34 cellular contexts compared by ENCODE assay signal in genomic region chr12:2457215-2458112, GRCh38.
A peak's percentile ranks its signal among the peaks of the same experiment; 100 is the strongest.
DNase-seq lines count a peak whose midpoint lies in the region; ATAC-seq, FAIRE-seq and TF ChIP-seq lines count a peak whose summit lies in the region.
"Had no signal": no experiment of that assay in that cellular context is flagged by ENCODE, and none has a peak within 500 bp of the region (broad histone marks: within the 10 kb centered on the region; RNA-seq: fewer than 3 reads in every experiment).

No MANE protein-coding gene starts in this region.

- no peak overlapping the region for H3K4me3 ChIP-seq in esophagus squamous epithelium
- H3K4me3 ChIP-seq: gastroesophageal sphincter, HAP-1, left lung, tibial nerve had no signal

- WGBS in esophagus squamous epithelium, 2 donors, result 81 to 82% methylated on average over 14 to 21 of the region's 24 CpGs

- no peaks in the 10 kb centered on the region for H3K27me3 ChIP-seq in esophagus squamous epithelium
- H3K27me3 ChIP-seq: gastroesophageal sphincter, left lung, neutrophil, tibial nerve had no signal

- intact Hi-C loops in esophagus squamous epithelium (cut with DNase I), result no loop called here

- DNase-seq in D721Med (ENCODE audit: insufficient read length, low spot score) (peak; percentile 68), NCI-H82 treated with DMSO at 0.1 percent for 48 hours (lab: John Stamatoyannopoulos, UW; ENCODE audit: unreplicated experiment) (peak; percentile 93), esophagus squamous epithelium (lab: John Stamatoyannopoulos, UW) (no peak), nephron progenitor cell (no peak), MV-4-11 (lab: John Stamatoyannopoulos, UW) (no peak)
- DNase-seq: activated CD4-positive, alpha-beta memory T cell treated with anti-CD3 and anti-CD28 coated beads for 36 hours; activated naive CD4-positive, alpha-beta T cell; activated T-cell treated with anti-CD3 and anti-CD28 coated beads, Interleukin-2, amount 50 U/mL, for 72 hours; CD8-positive, alpha-beta T cell; DMS 273 treated with DMSO at 0.1 percent for 48 hours; Karpas-422; left lung; mesendoderm; NCI-H1417 treated with DMSO at 0.1 percent for 48 hours; NCI-H2227 treated with DMSO at 0.1 percent for 48 hours; SK-N-SH; stimulated activated CD4-positive, alpha-beta T cell treated with anti-CD3 and anti-CD28 coated beads, Interleukin-12 subunit alpha, Interleukin-12 subunit beta, amount 100 ng/mL, for 4 hours; stimulated activated CD4-positive, alpha-beta T cell treated with anti-CD3 and anti-CD28 coated beads, Interleukin-2, amount 100 ng/mL, for 48 hours; stimulated activated naive CD8-positive, alpha-beta T cell treated with anti-CD3 and anti-CD28 coated beads, Interleukin-15, amount 100 ng/mL, for 72 hours had no signal

- no peak for ATAC-seq in GM18873 (IDR thresholded peaks at IDR 0.05; ENCODE audit: low FRiP score, unreplicated experiment)
- no peak for ATAC-seq in HG02610 (IDR thresholded peaks at IDR 0.05; ENCODE audit: unreplicated experiment)
- no peak for ATAC-seq in GM19397 (IDR thresholded peaks at IDR 0.05; ENCODE audit: unreplicated experiment)
- ATAC-seq: activated CD4-positive, CD25-positive, alpha-beta regulatory T cell treated with anti-CD3 and anti-CD28 coated beads, Interleukin-2, amount 50 U/mL, for 24 hours; activated T-cell treated with anti-CD3 and anti-CD28 coated beads, Interleukin-2, amount 50 U/mL, for 72 hours; CD8-positive, alpha-beta T cell; gastroesophageal sphincter; HepG2; sciatic nerve; stimulated activated naive CD8-positive, alpha-beta T cell treated with anti-CD3 and anti-CD28 coated beads, Interleukin-15, amount 100 ng/mL, for 72 hours had no signal

- H3K4me3 Mint-ChIP-seq in nephron progenitor cell, result no peak overlapping the region
- H3K4me3 Mint-ChIP-seq: activated CD4-positive, alpha-beta memory T cell treated with anti-CD3 and anti-CD28 coated beads for 36 hours; activated T-cell treated with anti-CD3 and anti-CD28 coated beads, Interleukin-2, amount 50 U/mL, for 72 hours; B cell; CD8-positive, alpha-beta T cell; stimulated activated naive CD8-positive, alpha-beta T cell treated with anti-CD3 and anti-CD28 coated beads, Interleukin-15, amount 100 ng/mL, for 72 hours; T-helper 1 cell treated with Interleukin-12 subunit alpha and Interleukin-12 subunit beta and Interleukin-4 antibody, amounts not matched to agents 30 μg/mL and 1 μg/mL, for 36 hours had no signal

- H3K36me3 Mint-ChIP-seq in nephron progenitor cell (ENCODE audit: low read depth), result no peaks in the 10 kb centered on the region
- H3K36me3 Mint-ChIP-seq: activated CD4-positive, alpha-beta memory T cell treated with anti-CD3 and anti-CD28 coated beads for 36 hours; CD8-positive, alpha-beta T cell had no signal

- no peak for TF ChIP-seq CTCF in D721Med (IDR thresholded peaks at IDR 0.05; ENCODE audit: insufficient read depth, missing control alignments)
- TF ChIP-seq CTCF in esophagus squamous epithelium (IDR thresholded peaks at IDR 0.05), result no peak
- no peak for TF ChIP-seq CTCF in nephron progenitor cell (IDR thresholded peaks at IDR 0.05)

- peaks cover 5% of the 10 kb centered on the region for H3K4me1 Mint-ChIP-seq in nephron progenitor cell
- H3K4me1 Mint-ChIP-seq: B cell; stimulated activated naive CD8-positive, alpha-beta T cell treated with anti-CD3 and anti-CD28 coated beads, Interleukin-15, amount 100 ng/mL, for 72 hours had no signal

- no peaks in the 10 kb centered on the region for H3K4me1 ChIP-seq in esophagus squamous epithelium
- H3K4me1 ChIP-seq: HAP-1, tibial nerve had no signal

- H3K27me3 Mint-ChIP-seq in nephron progenitor cell (ENCODE audit: low read depth, poor library complexity), result peaks cover 10% of the 10 kb centered on the region
- H3K27me3 Mint-ChIP-seq: activated CD4-positive, alpha-beta memory T cell treated with anti-CD3 and anti-CD28 coated beads for 36 hours; B cell; stimulated activated naive CD8-positive, alpha-beta T cell treated with anti-CD3 and anti-CD28 coated beads, Interleukin-15, amount 100 ng/mL, for 72 hours had no signal

- no peak for FAIRE-seq in D721Med (lab: Jason Lieb, UNC)
- FAIRE-seq: GM18507, HepG2 had no signal

- TF ChIP-seq POLR2A in esophagus squamous epithelium (IDR thresholded peaks at IDR 0.05), result no peak

- H3K9me3 Mint-ChIP-seq in nephron progenitor cell, result no peaks in the 10 kb centered on the region
- H3K9me3 Mint-ChIP-seq: activated CD4-positive, alpha-beta memory T cell treated with anti-CD3 and anti-CD28 coated beads for 36 hours; activated T-cell treated with anti-CD3 and anti-CD28 coated beads, Interleukin-2, amount 50 U/mL, for 72 hours; CD8-positive, alpha-beta T cell; stimulated activated naive CD8-positive, alpha-beta T cell treated with anti-CD3 and anti-CD28 coated beads, Interleukin-15, amount 100 ng/mL, for 72 hours; T-helper 1 cell treated with Interleukin-12 subunit alpha and Interleukin-12 subunit beta and Interleukin-4 antibody, amounts not matched to agents 30 μg/mL and 1 μg/mL, for 36 hours had no signal

- peaks cover 0 to 6% (median 0%) of the 10 kb centered on the region in 3 donors for H3K36me3 ChIP-seq in esophagus squamous epithelium
- H3K36me3 ChIP-seq: HAP-1, left lung, neutrophil had no signal

- no peaks in the 10 kb centered on the region for H3K9me3 ChIP-seq in esophagus squamous epithelium
- H3K9me3 ChIP-seq: gastroesophageal sphincter, HAP-1, left lung, neutrophil, SK-N-SH, tibial nerve had no signal

- H3K27ac ChIP-seq in esophagus squamous epithelium, result peak overlapping the region in 3 of 4 donors; percentile 7 to 17 (median 9)
- H3K27ac ChIP-seq: left lung, neutrophil, RWPE1, tibial nerve had no signal

- H3K27ac Mint-ChIP-seq in nephron progenitor cell, result peak overlapping the region; percentile 48
- H3K27ac Mint-ChIP-seq: activated CD4-positive, alpha-beta memory T cell treated with anti-CD3 and anti-CD28 coated beads for 36 hours; activated T-cell treated with anti-CD3 and anti-CD28 coated beads, Interleukin-2, amount 50 U/mL, for 72 hours; B cell; CD8-positive, alpha-beta T cell; progenitor cell of endocrine pancreas; stimulated activated naive CD8-positive, alpha-beta T cell treated with anti-CD3 and anti-CD28 coated beads, Interleukin-15, amount 100 ng/mL, for 72 hours; T-helper 1 cell treated with Interleukin-12 subunit alpha and Interleukin-12 subunit beta and Interleukin-4 antibody, amounts not matched to agents 30 μg/mL and 1 μg/mL, for 36 hours had no signal

Comparison
In these comparisons a context has a peak if more than half of its experiments do, and no peak if none do; other contexts are left out.
1. DNase-seq: peak in D721Med (single experiment) and NCI-H82 treated with DMSO at 0.1 percent for 48 hours (single experiment); none in esophagus squamous epithelium (single experiment), nephron progenitor cell (single experiment) and MV-4-11 (single experiment).